Comparison of ENCODE assay signal across 8 cellular contexts in genomic region chr18:49563130-49563540, GRCh38. TPM values are rescaled to one million over a fixed set of nuclear protein-coding genes. Genes with fewer than 3 reads are reported as not detected.
A peak's percentile ranks its signal among the peaks of the same experiment; 100 is the strongest.
DNase-seq lines count a peak whose midpoint lies in the region; ATAC-seq, FAIRE-seq and TF ChIP-seq lines count a peak whose summit lies in the region.

No MANE protein-coding gene starts in this region.

- no peaks in the 10 kb centered on the region for H4K20me1 ChIP-seq in OCI-LY7 (ENCODE audit: insufficient read depth, low read length)

- no peak for FAIRE-seq in GM12892 (lab: Jason Lieb, UNC)

- peak; percentile 42 for DNase-seq in ELR (ENCODE audit: low read depth)
- no peak for DNase-seq in OCI-LY7 (ENCODE audit: low spot score)
- no peak for DNase-seq in endodermal cell
- no peak for DNase-seq in neural crest cell (ENCODE audit: low read depth, low spot score)
- no peak for DNase-seq in stimulated activated CD4-positive, alpha-beta T cell treated with anti-CD3 and anti-CD28 coated beads, Interleukin-2, amount 100 ng/mL, for 48 hours
- no peak for DNase-seq in GM12892 (ENCODE audit: insufficient read length)
- DNase-seq in NCI-H345 (lab: John Stamatoyannopoulos, UW), result no peak

- H3K4me3 Mint-ChIP-seq in endodermal cell (peak overlapping the region; percentile 68), neural crest cell (peak overlapping the region; percentile 96)

- H3K9me2 ChIP-seq in OCI-LY7 (ENCODE audit: insufficient read depth, low read length), result no peaks in the 10 kb centered on the region

- intact Hi-C loops in OCI-LY7 (cut with micrococcal nuclease; ENCODE audit: unreplicated experiment), result no loop called here

- TF ChIP-seq POLR2A in GM12892 (IDR thresholded peaks at IDR 0.05; ENCODE audit: low read depth, low read length), result no peak

- no peak overlapping the region for H3K27ac ChIP-seq in OCI-LY7 (ENCODE audit: low read depth, low read length, poor library complexity, severe bottlenecking)
- H3K27ac ChIP-seq in endodermal cell (ENCODE audit: low read depth, low read length), result no peak overlapping the region

- POLR2A ChIA-PET in OCI-LY7 (lab: Charles Lee), result no interaction called here

- no peak overlapping the region for H3K4me3 ChIP-seq in OCI-LY7 (ENCODE audit: low read depth, low read length, poor library complexity, severe bottlenecking)
- H3K4me3 ChIP-seq in endodermal cell (ENCODE audit: low read length), result peak overlapping the region; percentile 81

- H3K36me3 Mint-ChIP-seq in endodermal cell (ENCODE audit: low read depth), result peaks cover 2% of the 10 kb centered on the region
- H3K36me3 Mint-ChIP-seq in neural crest cell (ENCODE audit: low read depth), result peaks cover 7% of the 10 kb centered on the region

- CTCF ChIA-PET in OCI-LY7 (lab: Charles Lee; ENCODE audit: unreplicated experiment), result no interaction called here

- H3K27me3 ChIP-seq in endodermal cell (ENCODE audit: control insufficient read depth, insufficient read depth, low read length, poor library complexity, severe bottlenecking), result peaks cover 60% of the 10 kb centered on the region

- H3K4me2 ChIP-seq in OCI-LY7 (ENCODE audit: low read length), result peak overlapping the region; percentile 53; the same call in 1 of the 2 replicates

- H3K27me3 Mint-ChIP-seq in endodermal cell (ENCODE audit: insufficient read depth), result peaks cover 68% of the 10 kb centered on the region
- peaks cover 23% of the 10 kb centered on the region for H3K27me3 Mint-ChIP-seq in neural crest cell (ENCODE audit: low read depth)

- TF ChIP-seq CTCF in OCI-LY7 (conservative IDR thresholded peaks at IDR 0.05; ENCODE audit: low read length) (no peak), endodermal cell (conservative IDR thresholded peaks at IDR 0.05) (no peak), neural crest cell (conservative IDR thresholded peaks at IDR 0.05) (no peak)

- no peak overlapping the region for H3K27ac Mint-ChIP-seq in endodermal cell
- H3K27ac Mint-ChIP-seq in neural crest cell (ENCODE audit: unreplicated experiment), result peak overlapping the region; percentile 0

- no peak for ATAC-seq in GM18520 (IDR thresholded peaks at IDR 0.05; ENCODE audit: unreplicated experiment)

- H3K79me2 ChIP-seq in OCI-LY7 (ENCODE audit: insufficient read depth, low read depth, low read length), result no peaks in the 10 kb centered on the region

- H3K9me3 Mint-ChIP-seq in endodermal cell (no peaks in the 10 kb centered on the region), neural crest cell (no peaks in the 10 kb centered on the region)

- H3K9me3 ChIP-seq in OCI-LY7 (ENCODE audit: low read length), result no peaks in the 10 kb centered on the region
- no peaks in the 10 kb centered on the region for H3K9me3 ChIP-seq in endodermal cell (ENCODE audit: control insufficient read depth, low read length)

- H3K9ac ChIP-seq in endodermal cell (ENCODE audit: extremely low read depth, low read length, poor library complexity, severe bottlenecking), result no peak overlapping the region

- no peaks in the 10 kb centered on the region for H3K36me3 ChIP-seq in OCI-LY7 (ENCODE audit: insufficient read depth, low read length)
- H3K36me3 ChIP-seq in endodermal cell (ENCODE audit: control insufficient read depth, insufficient read depth, low read length), result peaks cover 5% of the 10 kb centered on the region

- no peak overlapping the region for H2AFZ ChIP-seq in OCI-LY7 (ENCODE audit: low read length)

- no peaks in the 10 kb centered on the region for H3K4me1 ChIP-seq in OCI-LY7 (ENCODE audit: insufficient read depth, low read length, poor library complexity, severe bottlenecking)
- peaks cover 7% of the 10 kb centered on the region for H3K4me1 ChIP-seq in endodermal cell (ENCODE audit: control insufficient read depth, insufficient read depth, low read length)

- BruUV-seq in OCI-LY7 (replicated peaks; lab: Mats Ljungman, UMichigan), result no TSS peak

- H3K4me1 Mint-ChIP-seq in endodermal cell (peaks cover 23% of the 10 kb centered on the region), neural crest cell (peaks cover 64% of the 10 kb centered on the region)

RNA-seq across cellular contexts. Expression of gene LIPG, which starts 1.3 kb away (rescaled TPM):
- total RNA-seq in OCI-LY7 (2014; rRNA removed; shearing (Covaris generic)), result not detected in 2 replicates
- total RNA-seq in OCI-LY7 (2022) (not detected in 2 replicates), endodermal cell (1 to 10 TPM; 4.0 to 5.0 TPM), neural crest cell (28.4 and 32.4 TPM in 2 replicates)
- 62.8 TPM for polyA plus RNA-seq in endodermal cell (2013, experiment 1 of 2)
- polyA plus RNA-seq in endodermal cell (2013, experiment 2 of 2), result 54.8 TPM
- 0.40 TPM for polyA plus RNA-seq in GM12892 (2012; ENCODE audit: missing spikeins)

Comparison
In these comparisons a context has a peak if more than half of its experiments do, and no peak if none do; other contexts are left out.
1. RNA of gene LIPG, which starts 1.3 kb away (total RNA-seq): 28.4 to 32.4 TPM in neural crest cell and 4.0 to 5.0 TPM in endodermal cell; not detected in OCI-LY7; every median in the first group is over 4 times any median in the second.